Comparison of ENCODE assay signal across 8 cellular contexts in genomic region chr6:75748743-75749538, GRCh38. TPM values are rescaled to one million over a fixed set of nuclear protein-coding genes. Genes with fewer than 3 reads are reported as not detected.
DNase-seq lines count a peak whose midpoint lies in the region; ATAC-seq, FAIRE-seq and TF ChIP-seq lines count a peak whose summit lies in the region.

TSS of gene MYO6 (plus strand) at chr6:75749239. CDS start at chr6:75817548, 68,309 bp downstream.

- DNase-seq in DMS79 treated with DMSO at 0.1 percent for 48 hours (lab: John Stamatoyannopoulos, UW) (peak; percentile 64), HTR-8/SVneo (ENCODE audit: insufficient read length, low spot score) (peak; percentile 53), SK-N-SH (peak; percentile 92), astrocyte of the cerebellum (ENCODE audit: low read depth) (no peak), hepatic stellate cell (ENCODE audit: low spot score) (peak; percentile 69), psoas muscle (peak; percentile 77 to 86), SKM-1 treated with dmso at 0.1 percent for 144 hours (lab: John Stamatoyannopoulos, UW; ENCODE audit: unreplicated experiment) (no peak)

- peak within 1 kb of the TSS; percentile 93 for H2AFZ ChIP-seq in SK-N-SH (ENCODE audit: low read depth)

- H3K4me3 ChIP-seq in SK-N-SH (ENCODE audit: low read depth in 2 of 2, low read length in 1 of 2) = peak within 1 kb of the TSS; percentile 91 to 94
- H3K4me3 ChIP-seq in astrocyte of the cerebellum (ENCODE audit: low read depth, low read length) = peak within 1 kb of the TSS; percentile 84
- peak within 1 kb of the TSS; percentile 96 for H3K4me3 ChIP-seq in psoas muscle

- POLR2A ChIA-PET in SK-N-SH (lab: Yijun Ruan, JAX) = no interaction called here

- H3K9me3 ChIP-seq in SK-N-SH (no peaks in the 10 kb centered on the region), psoas muscle (no peaks in the 10 kb centered on the region)

- H3K36me3 ChIP-seq in SK-N-SH (replicated peaks in 1 of 2; ENCODE audit: control insufficient read depth in 1 of 2, insufficient read depth in 2 of 2, low read length in 1 of 2) = no peaks in the 10 kb centered on the region
- no peaks in the 10 kb centered on the region for H3K36me3 ChIP-seq in psoas muscle (ENCODE audit: insufficient read depth in 1 of 2, low read depth in 1 of 2)

- in situ Hi-C loops in astrocyte of the cerebellum (cut with HindIII; ENCODE audit: low sequenced_read_pairs) = no loop called here

- H3F3A ChIP-seq in SK-N-SH (replicated peaks; ENCODE audit: insufficient read depth) = peaks cover 15% of the 10 kb centered on the region

- CTCF ChIA-PET in SK-N-SH (lab: Yijun Ruan, JAX) = no interaction called here

- peak; percentile 78 for ATAC-seq in GM21423 (IDR thresholded peaks at IDR 0.05; ENCODE audit: unreplicated experiment)
- peak; percentile 90 to 97 (median 96) for ATAC-seq in psoas muscle

- peak; percentile 40 for FAIRE-seq in HTR-8/SVneo (lab: Jason Lieb, UNC)

- peaks cover 0 to 5% of the 10 kb centered on the region in 2 experiments; a peak in 2 of 4 replicates for H3K4me1 ChIP-seq in SK-N-SH (ENCODE audit: control insufficient read depth in 1 of 2, insufficient read depth in 2 of 2, low read depth in 1 of 2, low read length in 1 of 2)
- no peaks in the 10 kb centered on the region for H3K4me1 ChIP-seq in psoas muscle

- TF ChIP-seq CTCF in SK-N-SH (IDR thresholded peaks at IDR 0.05) = no peak
- TF ChIP-seq CTCF in astrocyte of the cerebellum (IDR thresholded peaks at IDR 0.05; ENCODE audit: low read depth, low read length, missing control alignments) = no peak
- TF ChIP-seq CTCF in psoas muscle (IDR thresholded peaks at IDR 0.05) = no peak

- H3K27ac ChIP-seq in SK-N-SH (ENCODE audit: low read depth in 2 of 2, low read length in 1 of 2) (peak within 1 kb of the TSS; percentile 67 to 74; a peak in 3 of 4 replicates), psoas muscle (peak within 1 kb of the TSS; percentile 77)

- H3K4me2 ChIP-seq in SK-N-SH = peak within 1 kb of the TSS; percentile 92

- intact Hi-C loops in psoas muscle (cut with DNase I) = no loop called here

- H4K20me1 ChIP-seq in SK-N-SH (ENCODE audit: insufficient read depth) = no peaks in the 10 kb centered on the region

- no peak for TF ChIP-seq EP300 in SK-N-SH (IDR thresholded peaks at IDR 0.05; ENCODE audit: borderline replicate concordance in 1 of 2, low read depth in 1 of 2, low read length in 1 of 2)

- no peak for TF ChIP-seq RAD21 in SK-N-SH (IDR thresholded peaks at IDR 0.05; ENCODE audit: low read length)

- H3K79me2 ChIP-seq in SK-N-SH (ENCODE audit: insufficient read depth) = peaks cover 30% of the 10 kb centered on the region

- H3K9ac ChIP-seq in SK-N-SH = peak within 1 kb of the TSS; percentile 93

- H3K27me3 ChIP-seq in SK-N-SH (ENCODE audit: insufficient read depth) = no peaks in the 10 kb centered on the region
- no peaks in the 10 kb centered on the region for H3K27me3 ChIP-seq in psoas muscle (ENCODE audit: insufficient read depth in 3 of 3, low read length in 2 of 3)

- under 1% methylated on average over 36 of the region's 97 CpGs for WGBS in SK-N-SH (ENCODE audit: low lambda C conversion rate)
- WGBS in psoas muscle, 3 donors = 0% methylated on average over 62 to 97 of the region's 97 CpGs

- no peaks in the 10 kb centered on the region for H3K9me2 ChIP-seq in SK-N-SH

TF ChIP-seq in SK-N-SH, 30 proteins besides CTCF, POLR2A, EP300 and RAD21 (continues in another document):
- no peak for TF ChIP-seq JUND (IDR thresholded peaks at IDR 0.05)
- TF ChIP-seq YY1 (IDR thresholded peaks at IDR 0.05; ENCODE audit: low read depth) = no peak
- no peak for TF ChIP-seq NRF1 (IDR thresholded peaks at IDR 0.05; ENCODE audit: low read depth, low read length)
- no peak for TF ChIP-seq USF2 (IDR thresholded peaks at IDR 0.05; ENCODE audit: borderline replicate concordance, low read depth, low read length)
- TF ChIP-seq, protein P1, sequence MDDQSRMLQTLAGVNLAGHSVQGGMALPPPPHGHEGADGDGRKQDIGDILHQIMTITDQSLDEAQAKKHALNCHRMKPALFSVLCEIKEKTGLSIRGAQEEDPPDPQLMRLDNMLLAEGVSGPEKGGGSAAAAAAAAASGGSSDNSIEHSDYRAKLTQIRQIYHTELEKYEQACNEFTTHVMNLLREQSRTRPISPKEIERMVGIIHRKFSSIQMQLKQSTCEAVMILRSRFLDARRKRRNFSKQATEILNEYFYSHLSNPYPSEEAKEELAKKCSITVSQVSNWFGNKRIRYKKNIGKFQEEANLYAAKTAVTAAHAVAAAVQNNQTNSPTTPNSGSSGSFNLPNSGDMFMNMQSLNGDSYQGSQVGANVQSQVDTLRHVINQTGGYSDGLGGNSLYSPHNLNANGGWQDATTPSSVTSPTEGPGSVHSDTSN (IDR thresholded peaks at IDR 0.05) = 0 out of 2 replicates have a peak, but pooled peaks have one; percentile 4
- TF ChIP-seq FOSL2 (IDR thresholded peaks at IDR 0.05; ENCODE audit: borderline replicate concordance, low read depth) = no peak
- TF ChIP-seq CHD2 (IDR thresholded peaks at IDR 0.05; ENCODE audit: low read length, partially characterized antibody) = no peak
- TF ChIP-seq ELF1 (IDR thresholded peaks at IDR 0.05) = 0 out of 2 replicates have a peak, but pooled peaks have one; percentile 20
- no peak for TF ChIP-seq IRF3 (IDR thresholded peaks at IDR 0.05; ENCODE audit: low read depth, low read length)
- TF ChIP-seq, protein P2, sequence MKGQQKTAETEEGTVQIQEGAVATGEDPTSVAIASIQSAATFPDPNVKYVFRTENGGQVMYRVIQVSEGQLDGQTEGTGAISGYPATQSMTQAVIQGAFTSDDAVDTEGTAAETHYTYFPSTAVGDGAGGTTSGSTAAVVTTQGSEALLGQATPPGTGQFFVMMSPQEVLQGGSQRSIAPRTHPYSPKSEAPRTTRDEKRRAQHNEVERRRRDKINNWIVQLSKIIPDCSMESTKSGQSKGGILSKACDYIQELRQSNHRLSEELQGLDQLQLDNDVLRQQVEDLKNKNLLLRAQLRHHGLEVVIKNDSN (IDR thresholded peaks at IDR 0.05; ENCODE audit: borderline replicate concordance, low read depth) = no peak
- TF ChIP-seq POLR2AphosphoS5 (IDR thresholded peaks at IDR 0.05; ENCODE audit: low read depth, low read length) = peak; percentile 71; the same call in 1 of the 2 replicates
- no peak for TF ChIP-seq SMC3 (IDR thresholded peaks at IDR 0.05; ENCODE audit: low read depth, low read length)
- no peak for TF ChIP-seq MEF2A (IDR thresholded peaks at IDR 0.05; ENCODE audit: borderline replicate concordance, low read depth)
- no peak for TF ChIP-seq TEAD4 (IDR thresholded peaks at IDR 0.05; ENCODE audit: borderline replicate concordance, insufficient read depth)
- no peak for TF ChIP-seq FOXM1 (IDR thresholded peaks at IDR 0.05; ENCODE audit: low read depth)
- no peak for TF ChIP-seq ZBTB33 (IDR thresholded peaks at IDR 0.05; ENCODE audit: borderline replicate concordance, low read depth)
- no peak for TF ChIP-seq EZH2phosphoT487 (IDR thresholded peaks at IDR 0.05; ENCODE audit: borderline replicate concordance, low read depth)
- peak; percentile 77 for TF ChIP-seq TAF1 (IDR thresholded peaks at IDR 0.05; ENCODE audit: borderline replicate concordance, low read depth, low read length)
- TF ChIP-seq NFIC (IDR thresholded peaks at IDR 0.05; ENCODE audit: borderline replicate concordance) = no peak

RNA-seq across cellular contexts. Expression of gene MYO6, which starts in this region (rescaled TPM):
- polyA plus RNA-seq in SK-N-SH (2012; rRNA removed) (6.2 and 7.7 TPM in 2 replicates), psoas muscle (1 to 10 TPM in 2 of 3 donors, under 1 TPM in 1; 0.93 to 2.2 (median 1.3) TPM)
- 6.9 and 7.0 TPM in 2 replicates for polyA plus RNA-seq in SK-N-SH (2012; cell fraction: cytosol; rRNA removed)
- polyA plus RNA-seq in SK-N-SH (2012; cell fraction: nucleus; rRNA removed) = 9.3 and 15.2 TPM in 2 replicates
- 1 to 10 TPM; 2.4 to 3.7 (median 3.2) TPM for total RNA-seq in psoas muscle

Comparison
In these comparisons a context has a peak if more than half of its experiments do, and no peak if none do; other contexts are left out.
1. DNase-seq: peak in DMS79 treated with DMSO at 0.1 percent for 48 hours (single experiment), HTR-8/SVneo (single experiment), SK-N-SH (single experiment), hepatic stellate cell (single experiment) and psoas muscle (2 of 2); none in astrocyte of the cerebellum (single experiment) and SKM-1 treated with dmso at 0.1 percent for 144 hours (single experiment).
2. Peak in every context shown above with its lines, with median percentiles within 50 percentile points of each other: H3K4me3 ChIP-seq.